ENCODE assay signal across 8 cellular contexts in the genomic region with DNA sequence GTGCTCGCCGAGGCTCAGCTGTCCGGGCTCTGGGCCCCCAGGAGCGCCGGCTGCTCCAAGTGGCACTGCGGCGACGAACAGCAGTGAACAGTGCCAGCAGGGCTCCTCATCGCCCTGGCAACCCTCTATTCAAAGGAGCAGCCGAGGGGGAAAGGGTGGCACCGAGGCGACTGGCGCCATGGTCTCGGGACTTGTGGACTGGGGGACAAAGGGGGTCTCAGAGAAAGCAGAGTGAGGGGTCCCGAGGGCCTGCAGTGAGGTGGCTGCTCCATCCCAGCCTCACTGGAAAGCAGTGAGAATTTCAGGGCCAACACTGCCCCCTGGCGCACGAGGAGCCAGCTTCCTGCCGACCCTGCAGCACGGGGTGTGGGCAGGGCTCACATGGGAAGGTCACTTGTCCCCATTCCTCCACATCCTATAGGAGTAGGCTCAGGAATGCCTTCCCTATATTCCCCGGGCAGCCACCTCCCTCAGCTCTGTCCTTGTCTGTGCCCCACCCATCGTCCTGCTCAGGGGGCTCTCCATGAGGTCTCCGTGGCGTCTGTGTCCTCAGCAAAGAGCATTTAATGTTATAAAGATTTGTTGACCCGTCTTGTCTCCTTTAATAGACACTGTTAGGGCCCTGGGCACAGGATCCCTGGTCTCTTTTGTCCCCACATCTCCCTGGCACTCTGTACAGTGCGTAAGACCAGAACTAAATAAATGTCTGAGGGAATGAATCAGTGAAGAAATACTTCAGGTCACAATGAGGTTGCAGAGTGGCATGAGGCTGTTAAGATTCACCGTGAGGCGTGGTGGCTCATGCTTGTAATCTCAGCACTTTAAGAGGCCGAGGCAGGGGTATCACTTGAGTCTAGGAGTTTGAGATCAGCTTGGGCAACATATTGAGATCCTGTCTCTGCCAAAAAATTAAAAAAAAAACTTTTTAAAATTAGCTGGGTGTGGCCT. TPM values are rescaled to one million over a fixed set of nuclear protein-coding genes. Genes with fewer than 3 reads are reported as not detected.
A peak's percentile ranks its signal among the peaks of the same experiment; 100 is the strongest.
DNase-seq lines count a peak whose midpoint lies in the region; ATAC-seq and TF ChIP-seq lines count a peak whose summit lies in the region.

No MANE protein-coding gene starts in this region.

- ATAC-seq in GM18909 (IDR thresholded peaks at IDR 0.05; ENCODE audit: poor library complexity, unreplicated experiment), result no peak
- no peak for ATAC-seq in GM21723 (IDR thresholded peaks at IDR 0.05; ENCODE audit: unreplicated experiment)

- no peak overlapping the region for H2AFZ ChIP-seq in MM.1S (ENCODE audit: low read length)

- H3K9ac ChIP-seq in MM.1S (ENCODE audit: low read length) (no peak overlapping the region), skeletal muscle satellite cell (ENCODE audit: low read depth, low read length) (peak overlapping the region; percentile 70)

- H3K4me3 ChIP-seq in MM.1S (ENCODE audit: low read length) (no peak overlapping the region), skeletal muscle satellite cell (ENCODE audit: low read length) (no peak overlapping the region)

- H3F3A ChIP-seq in MM.1S (ENCODE audit: insufficient read depth, low read length), result peaks cover 3% of the 10 kb centered on the region; the same call in 1 of the 2 replicates

- H3K27me3 ChIP-seq in MM.1S (replicated peaks; ENCODE audit: insufficient read depth, low read length) (peaks cover 30% of the 10 kb centered on the region), skeletal muscle satellite cell (ENCODE audit: control insufficient read depth, insufficient read depth, low read length) (no peaks in the 10 kb centered on the region)

- H3K36me3 ChIP-seq in MM.1S (replicated peaks; ENCODE audit: insufficient read depth, low read length) (no peaks in the 10 kb centered on the region), skeletal muscle satellite cell (ENCODE audit: insufficient read depth, low read length) (no peaks in the 10 kb centered on the region)

- no peak overlapping the region for H3K27ac ChIP-seq in MM.1S (ENCODE audit: low read length)

- H3K4me1 ChIP-seq in MM.1S (ENCODE audit: low read length) (peaks cover 9% of the 10 kb centered on the region), skeletal muscle satellite cell (ENCODE audit: control insufficient read depth, insufficient read depth, low read length) (peaks cover 40% of the 10 kb centered on the region)

- peak; percentile 74 for TF ChIP-seq CTCF in MM.1S (IDR thresholded peaks at IDR 0.05; ENCODE audit: low read length)

- no peaks in the 10 kb centered on the region for H3K9me3 ChIP-seq in MM.1S (replicated peaks; ENCODE audit: insufficient read depth, low read length)
- no peaks in the 10 kb centered on the region for H3K9me3 ChIP-seq in skeletal muscle satellite cell (replicated peaks; ENCODE audit: low read length)

- no peaks in the 10 kb centered on the region for H4K20me1 ChIP-seq in MM.1S (ENCODE audit: insufficient read depth, low read length)

- H3K9me2 ChIP-seq in MM.1S (replicated peaks; ENCODE audit: insufficient read depth, low read length), result no peaks in the 10 kb centered on the region

- no peak overlapping the region; the same call in 1 of the 2 replicates for H3K4me2 ChIP-seq in MM.1S (ENCODE audit: low read depth, low read length)
- H3K4me2 ChIP-seq in skeletal muscle satellite cell (ENCODE audit: low read length), result peak overlapping the region; percentile 67

- no peaks in the 10 kb centered on the region for H3K79me2 ChIP-seq in MM.1S (ENCODE audit: low read length)

- DNase-seq in EL (peak; percentile 77), MM.1S (peak; percentile 61), T-helper 1 cell (peak in 3 of 5 donors; percentile 26 to 50 (median 28)), astrocyte of the hippocampus (ENCODE audit: low read depth, low spot score) (peak; percentile 85), iPS DF 19.7 (ENCODE audit: low read depth, low spot score) (peak; percentile 35)

RNA-seq across cellular contexts. Expression of gene LRFN4, which starts 26.4 kb away (rescaled TPM):
- 22.8 and 36.7 TPM in 2 replicates for total RNA-seq in skeletal muscle satellite cell (2012; rRNA removed)

RNA-seq across cellular contexts. Expression of gene RCE1, which starts 40.1 kb away (rescaled TPM):
- total RNA-seq in skeletal muscle satellite cell (2012; rRNA removed), result 12.7 and 18.1 TPM in 2 replicates

Comparison
In these comparisons a context has a peak if more than half of its experiments do, and no peak if none do; other contexts are left out.
1. DNase-seq: peak in every context shown above with its lines; median percentile 85 in astrocyte of the hippocampus; 77 in EL; 61 in MM.1S; 35 in iPS DF 19.7; 28 in T-helper 1 cell.